1 cellular context compared by ENCODE assay signal in the genomic region with DNA sequence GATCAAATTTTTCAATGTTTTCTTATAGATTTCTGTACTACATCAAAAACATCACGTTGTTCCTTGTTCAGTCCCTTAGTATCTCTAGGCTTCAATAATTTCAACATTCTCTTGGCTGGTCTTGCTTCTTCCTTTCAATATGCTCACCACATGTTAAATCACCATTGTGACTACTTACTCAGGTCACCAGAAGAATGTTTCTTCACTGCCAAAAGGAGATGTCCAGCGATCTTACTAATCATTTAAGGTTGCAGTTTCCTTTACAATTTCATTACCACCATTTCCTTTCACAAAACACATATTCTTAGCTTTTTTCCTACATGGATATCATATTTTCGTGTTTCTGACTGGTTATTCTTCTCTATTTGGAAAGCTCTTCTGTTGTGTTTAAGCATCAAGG.
TF ChIP-seq lines count a peak whose summit lies in the region.

No MANE protein-coding gene starts in this region.

TF ChIP-seq in SK-N-SH, 30 proteins besides CTCF, POLR2A, EP300 and RAD21 (continued from another document):
- TF ChIP-seq PBX3 (IDR thresholded peaks at IDR 0.05) = peak; percentile 91
- TF ChIP-seq SMC3 (IDR thresholded peaks at IDR 0.05; ENCODE audit: low read depth, low read length) = no peak
- TF ChIP-seq TCF12 (IDR thresholded peaks at IDR 0.05) = peak; percentile 98
- TF ChIP-seq TEAD4 (IDR thresholded peaks at IDR 0.05; ENCODE audit: borderline replicate concordance, insufficient read depth) = peak; percentile 94
- no peak for TF ChIP-seq REST (IDR thresholded peaks at IDR 0.05; ENCODE audit: low read depth, low read length)
- peak; percentile 98 for TF ChIP-seq NFIC (IDR thresholded peaks at IDR 0.05; ENCODE audit: borderline replicate concordance)
- TF ChIP-seq CHD2 (IDR thresholded peaks at IDR 0.05; ENCODE audit: low read length, partially characterized antibody) = no peak
- no peak for TF ChIP-seq NRF1 (IDR thresholded peaks at IDR 0.05; ENCODE audit: low read depth, low read length)
- no peak for TF ChIP-seq TAF1 (IDR thresholded peaks at IDR 0.05; ENCODE audit: borderline replicate concordance, low read depth, low read length)
- TF ChIP-seq, protein P1, sequence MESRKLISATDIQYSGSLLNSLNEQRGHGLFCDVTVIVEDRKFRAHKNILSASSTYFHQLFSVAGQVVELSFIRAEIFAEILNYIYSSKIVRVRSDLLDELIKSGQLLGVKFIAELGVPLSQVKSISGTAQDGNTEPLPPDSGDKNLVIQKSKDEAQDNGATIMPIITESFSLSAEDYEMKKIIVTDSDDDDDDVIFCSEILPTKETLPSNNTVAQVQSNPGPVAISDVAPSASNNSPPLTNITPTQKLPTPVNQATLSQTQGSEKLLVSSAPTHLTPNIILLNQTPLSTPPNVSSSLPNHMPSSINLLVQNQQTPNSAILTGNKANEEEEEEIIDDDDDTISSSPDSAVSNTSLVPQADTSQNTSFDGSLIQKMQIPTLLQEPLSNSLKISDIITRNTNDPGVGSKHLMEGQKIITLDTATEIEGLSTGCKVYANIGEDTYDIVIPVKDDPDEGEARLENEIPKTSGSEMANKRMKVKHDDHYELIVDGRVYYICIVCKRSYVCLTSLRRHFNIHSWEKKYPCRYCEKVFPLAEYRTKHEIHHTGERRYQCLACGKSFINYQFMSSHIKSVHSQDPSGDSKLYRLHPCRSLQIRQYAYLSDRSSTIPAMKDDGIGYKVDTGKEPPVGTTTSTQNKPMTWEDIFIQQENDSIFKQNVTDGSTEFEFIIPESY (IDR thresholded peaks at IDR 0.05; ENCODE audit: borderline replicate concordance, low read depth) = peak; percentile 59; the same call in 1 of the 2 replicates
- TF ChIP-seq MXI1 (IDR thresholded peaks at IDR 0.05; ENCODE audit: low read depth, low read length) = no peak
- TF ChIP-seq MEF2A (IDR thresholded peaks at IDR 0.05; ENCODE audit: borderline replicate concordance, low read depth) = no peak
- TF ChIP-seq GATA2 (CRISPR knock-in tag; IDR thresholded peaks at IDR 0.05) = no peak
- no peak for TF ChIP-seq EZH2phosphoT487 (IDR thresholded peaks at IDR 0.05; ENCODE audit: borderline replicate concordance, low read depth)
- 0 out of 2 replicates have a peak, but pooled peaks have one; percentile 29 for TF ChIP-seq RXRA (IDR thresholded peaks at IDR 0.05; ENCODE audit: borderline replicate concordance, low read depth)
- TF ChIP-seq FOXM1 (IDR thresholded peaks at IDR 0.05; ENCODE audit: low read depth) = peak; percentile 71; the same call in 1 of the 2 replicates
- TF ChIP-seq RCOR1 (IDR thresholded peaks at IDR 0.05; ENCODE audit: low read length) = no peak
- 0 out of 2 replicates have a peak, but pooled peaks have one; percentile 24 for TF ChIP-seq YY1 (IDR thresholded peaks at IDR 0.05; ENCODE audit: low read depth)
- peak; percentile 79; the same call in 1 of the 2 replicates for TF ChIP-seq POLR2AphosphoS5 (IDR thresholded peaks at IDR 0.05; ENCODE audit: low read depth, low read length)
